In the genomic region with DNA sequence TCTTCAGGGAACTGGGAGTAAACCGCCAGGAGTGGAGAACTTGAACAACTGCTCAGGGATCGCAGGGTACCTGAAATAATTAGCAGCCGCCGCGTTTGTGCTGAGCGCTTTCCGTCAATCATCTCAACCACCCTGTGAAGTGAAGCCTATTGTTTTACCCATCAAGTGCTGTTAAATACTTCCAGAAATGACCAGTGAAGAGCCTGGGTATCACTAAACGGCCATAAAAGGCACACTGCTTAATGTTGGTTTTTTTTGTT, we compare ENCODE assay signal across 8 cellular contexts. TPM values are rescaled to one million over a fixed set of nuclear protein-coding genes. Genes with fewer than 3 reads are reported as not detected.
DNase-seq lines count a peak whose midpoint lies in the region; ATAC-seq and TF ChIP-seq lines count a peak whose summit lies in the region.

No MANE protein-coding gene starts in this region.

- peaks cover 56% of the 10 kb centered on the region for H4K20me1 ChIP-seq in PC-3 (ENCODE audit: low read length)

- peak overlapping the region; percentile 82 for H3K4me3 Mint-ChIP-seq in activated naive CD4-positive, alpha-beta T cell treated with anti-CD3 and anti-CD28 coated beads, Interleukin-2, amount 10 ng/mL, durations not matched to agents 7 days and 5 days

- peaks cover 7% of the 10 kb centered on the region for H3K36me3 Mint-ChIP-seq in activated naive CD4-positive, alpha-beta T cell treated with anti-CD3 and anti-CD28 coated beads, Interleukin-2, amount 10 ng/mL, durations not matched to agents 7 days and 5 days

- H3F3A ChIP-seq in PC-3 (ENCODE audit: low read length, unreplicated experiment): no peaks in the 10 kb centered on the region

- H3K27ac Mint-ChIP-seq in activated naive CD4-positive, alpha-beta T cell treated with anti-CD3 and anti-CD28 coated beads, Interleukin-2, amount 10 ng/mL, durations not matched to agents 7 days and 5 days: peak overlapping the region; percentile 81

- CTCF ChIA-PET in activated naive CD4-positive, alpha-beta T cell treated with anti-CD3 and anti-CD28 coated beads, Interleukin-2, amount 10 ng/mL, durations not matched to agents 7 days and 5 days (lab: Charles Lee): interaction anchor here (1.0 to 3.5 kb wide), 2 partner anchors 8 to 18 kb away, joined by 3 to 21 read pairs; no protein-coding TSS in a partner anchor
- CTCF ChIA-PET in PC-3 (lab: Charles Lee): no interaction called here

- DNase-seq in activated naive CD4-positive, alpha-beta T cell treated with anti-CD3 and anti-CD28 coated beads, Interleukin-2, amount 10 ng/mL, durations not matched to agents 7 days and 5 days: no peak
- no peak for DNase-seq in activated naive CD4-positive, alpha-beta T cell (lab: John Stamatoyannopoulos, UW)
- DNase-seq in PC-3 (no peak), epithelial cell of proximal tubule (ENCODE audit: low read depth) (no peak), 8988T (no peak), SIG-M5 (lab: John Stamatoyannopoulos, UW) (no peak), GM13977 (ENCODE audit: low spot score) (no peak)

- H3K27me3 ChIP-seq in PC-3 (ENCODE audit: low read length) (no peaks in the 10 kb centered on the region), parathyroid adenoma (ENCODE audit: control insufficient read depth, insufficient read depth, low read length) (no peaks in the 10 kb centered on the region)

- no peak for ATAC-seq in PC-3

- peaks cover 65% of the 10 kb centered on the region for H3K79me2 ChIP-seq in PC-3 (ENCODE audit: low read length)
- H3K79me2 ChIP-seq in parathyroid adenoma: peaks cover 32% of the 10 kb centered on the region

- H3K9me2 ChIP-seq in PC-3 (replicated peaks; ENCODE audit: low read length): no peaks in the 10 kb centered on the region

- H3K4me1 ChIP-seq in PC-3 (ENCODE audit: insufficient read depth, low read length): peaks cover 47% of the 10 kb centered on the region
- peaks cover 15% of the 10 kb centered on the region for H3K4me1 ChIP-seq in parathyroid adenoma

- H3K4me2 ChIP-seq in PC-3 (ENCODE audit: low read length): peak overlapping the region; percentile 85
- H3K4me2 ChIP-seq in parathyroid adenoma (ENCODE audit: low read length): peak overlapping the region; percentile 88

- BruUV-seq in PC-3 (replicated peaks; lab: Mats Ljungman, UMichigan): TSS peak; percentile 45

- H2AFZ ChIP-seq in PC-3 (ENCODE audit: low read length) (no peak overlapping the region), parathyroid adenoma (peak overlapping the region; percentile 74)

- H3K36me3 ChIP-seq in PC-3 (ENCODE audit: low read depth, low read length): peaks cover 38% of the 10 kb centered on the region
- H3K36me3 ChIP-seq in parathyroid adenoma (ENCODE audit: control insufficient read depth, insufficient read depth, low read length): no peaks in the 10 kb centered on the region

- no peaks in the 10 kb centered on the region for H3K9me3 Mint-ChIP-seq in activated naive CD4-positive, alpha-beta T cell treated with anti-CD3 and anti-CD28 coated beads, Interleukin-2, amount 10 ng/mL, durations not matched to agents 7 days and 5 days

- peak overlapping the region; percentile 100 for H3K9ac ChIP-seq in PC-3 (ENCODE audit: low read length)
- H3K9ac ChIP-seq in parathyroid adenoma: peak overlapping the region; percentile 94

- H3K27ac ChIP-seq in PC-3 (ENCODE audit: low read length) (peak overlapping the region; percentile 91), parathyroid adenoma (peak overlapping the region; percentile 97)

- POLR2A ChIA-PET in PC-3 (lab: Charles Lee; ENCODE audit: unreplicated experiment): interaction anchor here (0.9 to 1.7 kb wide), 2 partner anchors 20 to 43 kb away, joined by 5 to 9 read pairs; no protein-coding TSS in a partner anchor

- TF ChIP-seq CTCF in PC-3 (conservative IDR thresholded peaks at IDR 0.05; ENCODE audit: low read depth, low read length): no peak
- no peak for TF ChIP-seq CTCF in epithelial cell of proximal tubule (conservative IDR thresholded peaks at IDR 0.05; ENCODE audit: low read depth, low read length)
- no peak for TF ChIP-seq CTCF in parathyroid adenoma (IDR thresholded peaks at IDR 0.05)
- no peak for TF ChIP-seq CTCF in GM13977 (IDR thresholded peaks at IDR 0.05; ENCODE audit: extremely low read depth, insufficient read depth, missing control alignments)

- intact Hi-C loops in PC-3 (cut with micrococcal nuclease): loop anchor here (2.0 kb wide), 1 partner anchor 32 kb away; no protein-coding TSS in a partner anchor

- H3K27me3 Mint-ChIP-seq in activated naive CD4-positive, alpha-beta T cell treated with anti-CD3 and anti-CD28 coated beads, Interleukin-2, amount 10 ng/mL, durations not matched to agents 7 days and 5 days: peaks cover 16% of the 10 kb centered on the region

- H3K9me3 ChIP-seq in PC-3 (ENCODE audit: low read length) (no peaks in the 10 kb centered on the region), parathyroid adenoma (ENCODE audit: control insufficient read depth, low read length) (no peaks in the 10 kb centered on the region)

- H3K4me3 ChIP-seq in PC-3 (ENCODE audit: low read length) (peak overlapping the region; percentile 85), epithelial cell of proximal tubule (ENCODE audit: low read depth, low read length) (peak overlapping the region; percentile 93), parathyroid adenoma (ENCODE audit: low read depth, low read length) (peak overlapping the region; percentile 85)

- in situ Hi-C loops in GM13977 (cut with MboI; ENCODE audit: low pct_unique_long_range_greater_than_20kb, low sequenced_read_pairs, unreplicated experiment): no loop called here

- peaks cover 30% of the 10 kb centered on the region for H3K4me1 Mint-ChIP-seq in activated naive CD4-positive, alpha-beta T cell treated with anti-CD3 and anti-CD28 coated beads, Interleukin-2, amount 10 ng/mL, durations not matched to agents 7 days and 5 days

RNA-seq across cellular contexts. Expression of gene CD59, which starts 1.1 kb away (rescaled TPM):
- total RNA-seq in PC-3 (2014; rRNA removed) (134 and 170 TPM in 2 replicates), epithelial cell of proximal tubule (427 and 615 TPM in 2 replicates)

RNA-seq across cellular contexts. Expression of gene C11orf91, which starts 34.5 kb away (rescaled TPM):
- total RNA-seq in PC-3 (2014; rRNA removed) (1.0 TPM in 1 of 2 replicates, not detected in the other), epithelial cell of proximal tubule (not detected in 2 replicates)

RNA-seq across cellular contexts. Expression of gene FBXO3, which starts 39.2 kb away (rescaled TPM):
- total RNA-seq in PC-3 (2014; rRNA removed) (20.2 and 22.5 TPM in 2 replicates), epithelial cell of proximal tubule (20.3 and 25.0 TPM in 2 replicates)
